Comparison of ENCODE assay signal across 1 cellular context in the genomic region with DNA sequence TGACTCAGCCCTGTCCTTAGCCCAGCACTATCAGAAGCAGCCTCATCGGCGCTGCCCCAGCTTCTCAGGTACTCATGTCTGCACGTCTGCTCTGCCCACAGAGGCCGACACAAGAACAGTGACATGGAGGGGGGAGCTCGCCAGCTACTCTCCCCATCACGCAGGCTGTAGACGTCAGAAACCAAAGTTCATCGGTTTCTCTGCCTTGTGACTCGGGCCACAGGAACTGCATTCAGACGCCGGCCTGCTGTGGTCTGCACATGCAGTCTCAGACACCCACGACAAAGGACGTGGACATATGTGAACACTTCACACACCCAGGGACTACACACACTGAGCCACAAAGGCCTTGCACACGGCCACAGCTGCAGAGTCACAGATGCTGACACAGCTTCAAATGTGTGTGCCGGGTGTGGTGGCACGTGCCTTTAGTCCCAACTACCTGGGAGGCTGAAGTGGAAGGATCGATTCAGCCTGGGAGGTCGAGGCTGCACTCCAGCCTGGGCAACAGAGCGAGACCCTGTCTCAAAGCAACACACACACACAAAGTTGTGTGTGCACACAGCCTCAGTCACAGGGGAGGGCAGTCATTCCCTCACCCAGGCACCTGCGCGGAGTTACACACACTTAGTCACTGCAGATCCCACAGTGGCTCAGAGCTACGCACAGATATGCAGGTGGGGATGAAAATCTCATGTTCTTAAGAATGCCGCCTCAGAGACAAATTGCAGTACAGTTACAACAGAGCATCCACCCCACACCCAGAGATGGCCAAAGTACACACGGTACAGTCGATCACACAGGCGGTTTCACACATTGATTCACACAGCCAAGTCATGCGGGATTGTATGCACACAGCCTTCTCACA.
TF ChIP-seq lines count a peak whose summit lies in the region.

No MANE protein-coding gene starts in this region.

TF ChIP-seq in A549, 52 proteins besides CTCF, POLR2A, EP300 and RAD21 (continued from another document):
- TF ChIP-seq, protein P1, sequence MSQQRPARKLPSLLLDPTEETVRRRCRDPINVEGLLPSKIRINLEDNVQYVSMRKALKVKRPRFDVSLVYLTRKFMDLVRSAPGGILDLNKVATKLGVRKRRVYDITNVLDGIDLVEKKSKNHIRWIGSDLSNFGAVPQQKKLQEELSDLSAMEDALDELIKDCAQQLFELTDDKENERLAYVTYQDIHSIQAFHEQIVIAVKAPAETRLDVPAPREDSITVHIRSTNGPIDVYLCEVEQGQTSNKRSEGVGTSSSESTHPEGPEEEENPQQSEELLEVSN (IDR thresholded peaks at IDR 0.05; ENCODE audit: borderline replicate concordance, low read depth), result peak; percentile 90
- TF ChIP-seq SMC3 (IDR thresholded peaks at IDR 0.05) (no peak; the same call in 2 of the 3 replicates), GATA3 (IDR thresholded peaks at IDR 0.05; ENCODE audit: borderline replicate concordance) (no peak; the same call in 1 of the 2 replicates), CBX8 (IDR thresholded peaks at IDR 0.05) (no peak), CEBPB (IDR thresholded peaks at IDR 0.05) (peak in 1 of 2 experiments; percentile 39; a peak in 1 of 4 replicates), MAFK (IDR thresholded peaks at IDR 0.05; ENCODE audit: partially characterized antibody) (no peak), CHD4 (IDR thresholded peaks at IDR 0.05; ENCODE audit: borderline replicate concordance) (no peak), MAZ (IDR thresholded peaks at IDR 0.05; ENCODE audit: borderline replicate concordance, low read depth, low read length) (0 out of 2 replicates have a peak, but pooled peaks have one; percentile 28)
- TF ChIP-seq, protein P2, sequence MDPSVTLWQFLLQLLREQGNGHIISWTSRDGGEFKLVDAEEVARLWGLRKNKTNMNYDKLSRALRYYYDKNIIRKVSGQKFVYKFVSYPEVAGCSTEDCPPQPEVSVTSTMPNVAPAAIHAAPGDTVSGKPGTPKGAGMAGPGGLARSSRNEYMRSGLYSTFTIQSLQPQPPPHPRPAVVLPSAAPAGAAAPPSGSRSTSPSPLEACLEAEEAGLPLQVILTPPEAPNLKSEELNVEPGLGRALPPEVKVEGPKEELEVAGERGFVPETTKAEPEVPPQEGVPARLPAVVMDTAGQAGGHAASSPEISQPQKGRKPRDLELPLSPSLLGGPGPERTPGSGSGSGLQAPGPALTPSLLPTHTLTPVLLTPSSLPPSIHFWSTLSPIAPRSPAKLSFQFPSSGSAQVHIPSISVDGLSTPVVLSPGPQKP (IDR thresholded peaks at IDR 0.05; ENCODE audit: low read depth, low read length), result no peak
